10 cellular contexts compared by ENCODE assay signal in genomic region chr6:29827579-29828470, GRCh38. TPM values are rescaled to one million over a fixed set of nuclear protein-coding genes. Genes with fewer than 3 reads are reported as not detected.
A peak's percentile ranks its signal among the peaks of the same experiment; 100 is the strongest.
DNase-seq lines count a peak whose midpoint lies in the region; ATAC-seq and TF ChIP-seq lines count a peak whose summit lies in the region.
"Had no signal": no experiment of that assay in that cellular context is flagged by ENCODE, and none has a peak within 500 bp of the region (broad histone marks: within the 10 kb centered on the region; RNA-seq: fewer than 3 reads in every experiment).

HLA-G (plus strand) TSS chr6:29827825; CDS start chr6:29827845, 20 bp downstream.

- peaks cover 0 to 1% (median 0%) of the 10 kb centered on the region in 3 donors for H3K36me3 Mint-ChIP-seq in CD8-positive, alpha-beta memory T cell
- no peaks in the 10 kb centered on the region for H3K36me3 Mint-ChIP-seq in activated CD8-positive, alpha-beta T cell treated with anti-CD3 and anti-CD28 coated beads, Interleukin-2, amount 10 ng/mL, durations not matched to agents 7 days and 5 days (ENCODE audit: low read depth)

- peak within 1 kb of the TSS; percentile 73 for H2AFZ ChIP-seq in parathyroid adenoma

- intact Hi-C loops in left cardiac atrium (cut with DNase I) = no loop called here

- peaks cover 28% of the 10 kb centered on the region for H3K27me3 ChIP-seq in CD8-positive, alpha-beta memory T cell (ENCODE audit: insufficient read depth, low read length, poor library complexity, severe bottlenecking)
- no peaks in the 10 kb centered on the region for H3K27me3 ChIP-seq in parathyroid adenoma (ENCODE audit: control insufficient read depth, insufficient read depth, low read length)

- no peaks in the 10 kb centered on the region for H3K36me3 ChIP-seq in CD8-positive, alpha-beta memory T cell (ENCODE audit: insufficient read depth, low read length)
- no peaks in the 10 kb centered on the region for H3K36me3 ChIP-seq in parathyroid adenoma (ENCODE audit: control insufficient read depth, insufficient read depth, low read length)

- H3K4me2 ChIP-seq in parathyroid adenoma (ENCODE audit: low read length) = peak within 1 kb of the TSS; percentile 28

- no peaks in the 10 kb centered on the region for H3K4me1 ChIP-seq in CD8-positive, alpha-beta memory T cell (ENCODE audit: insufficient read depth, low read length)
- no peaks in the 10 kb centered on the region for H3K4me1 ChIP-seq in parathyroid adenoma

- H3K27ac Mint-ChIP-seq in CD8-positive, alpha-beta memory T cell = peak within 1 kb of the TSS in 1 of 8 donors; percentile 40
- no peak within 1 kb of the TSS for H3K27ac Mint-ChIP-seq in activated CD8-positive, alpha-beta T cell treated with anti-CD3 and anti-CD28 coated beads, Interleukin-2, amount 10 ng/mL, durations not matched to agents 7 days and 5 days

- DNase-seq in CD8-positive, alpha-beta memory T cell = no peak
- DNase-seq in activated CD8-positive, alpha-beta T cell treated with anti-CD3 and anti-CD28 coated beads, Interleukin-2, amount 10 ng/mL, durations not matched to agents 7 days and 5 days = no peak
- DNase-seq in left cardiac atrium (peak; percentile 29), COR-L47 (lab: John Stamatoyannopoulos, UW) (no peak), NK-92 (lab: John Stamatoyannopoulos, UW; ENCODE audit: unreplicated experiment) (no peak), NCI-H82 (lab: John Stamatoyannopoulos, UW) (no peak)
- DNase-seq: DND-41, NCI-H1694 treated with DMSO at 0.1 percent for 48 hours had no signal

- no peaks in the 10 kb centered on the region for H3K9me3 ChIP-seq in CD8-positive, alpha-beta memory T cell (ENCODE audit: low read length)
- no peaks in the 10 kb centered on the region for H3K9me3 ChIP-seq in parathyroid adenoma (ENCODE audit: control insufficient read depth, low read length)

- H3K27me3 Mint-ChIP-seq in CD8-positive, alpha-beta memory T cell = peaks cover 46 to 61% of the 10 kb centered on the region in 2 donors
- H3K27me3 Mint-ChIP-seq in activated CD8-positive, alpha-beta T cell treated with anti-CD3 and anti-CD28 coated beads, Interleukin-2, amount 10 ng/mL, durations not matched to agents 7 days and 5 days (ENCODE audit: low read depth) = peaks cover 76% of the 10 kb centered on the region

- no peak within 1 kb of the TSS for H3K4me3 ChIP-seq in CD8-positive, alpha-beta memory T cell (ENCODE audit: low read length)
- no peak within 1 kb of the TSS for H3K4me3 ChIP-seq in parathyroid adenoma (ENCODE audit: low read depth, low read length)

- CTCF ChIA-PET in CD8-positive, alpha-beta memory T cell (lab: Charles Lee) = no interaction called here
- CTCF ChIA-PET in activated CD8-positive, alpha-beta T cell treated with anti-CD3 and anti-CD28 coated beads, Interleukin-2, amount 10 ng/mL, durations not matched to agents 7 days and 5 days (lab: Charles Lee) = no interaction called here

- POLR2A ChIA-PET in CD8-positive, alpha-beta memory T cell (lab: Charles Lee) = no interaction called here
- POLR2A ChIA-PET in activated CD8-positive, alpha-beta T cell treated with anti-CD3 and anti-CD28 coated beads, Interleukin-2, amount 10 ng/mL, durations not matched to agents 7 days and 5 days (lab: Charles Lee) = no interaction called here

- peaks cover 0 to 3% (median 0%) of the 10 kb centered on the region in 5 donors for H3K9me3 Mint-ChIP-seq in CD8-positive, alpha-beta memory T cell
- H3K9me3 Mint-ChIP-seq in activated CD8-positive, alpha-beta T cell treated with anti-CD3 and anti-CD28 coated beads, Interleukin-2, amount 10 ng/mL, durations not matched to agents 7 days and 5 days (ENCODE audit: insufficient read depth) = no peaks in the 10 kb centered on the region

- H3K4me1 Mint-ChIP-seq in CD8-positive, alpha-beta memory T cell = peaks cover 5 to 16% (median 6%) of the 10 kb centered on the region in 3 donors
- H3K4me1 Mint-ChIP-seq in activated CD8-positive, alpha-beta T cell treated with anti-CD3 and anti-CD28 coated beads, Interleukin-2, amount 10 ng/mL, durations not matched to agents 7 days and 5 days (ENCODE audit: low read depth) = peaks cover 6% of the 10 kb centered on the region

- H3K4me3 Mint-ChIP-seq in CD8-positive, alpha-beta memory T cell = peak within 1 kb of the TSS; percentile 17 to 85 (median 59)
- H3K4me3 Mint-ChIP-seq in activated CD8-positive, alpha-beta T cell treated with anti-CD3 and anti-CD28 coated beads, Interleukin-2, amount 10 ng/mL, durations not matched to agents 7 days and 5 days = peak within 1 kb of the TSS; percentile 26

- ATAC-seq in activated CD8-positive, alpha-beta T cell treated with anti-CD3 and anti-CD28 coated beads, Interleukin-2, amount 10 ng/mL, durations not matched to agents 7 days and 5 days = peak; percentile 29
- ATAC-seq in left cardiac atrium (peak in 1 of 2 donors; percentile 37), GM18858 (IDR thresholded peaks at IDR 0.05; ENCODE audit: unreplicated experiment) (no peak)

- no peak for TF ChIP-seq CTCF in parathyroid adenoma (IDR thresholded peaks at IDR 0.05)

- no peaks in the 10 kb centered on the region for H3K79me2 ChIP-seq in parathyroid adenoma

- H3K27ac ChIP-seq in CD8-positive, alpha-beta memory T cell (ENCODE audit: low read depth, low read length) = no peak within 1 kb of the TSS
- H3K27ac ChIP-seq in parathyroid adenoma = no peak within 1 kb of the TSS

- H3K9ac ChIP-seq in parathyroid adenoma = no peak within 1 kb of the TSS

RNA-seq across cellular contexts. Expression of gene HLA-G, which starts in this region (rescaled TPM):
- total RNA-seq in CD8-positive, alpha-beta memory T cell = under 1 TPM; 0.59 to 0.69 TPM
- polyA plus RNA-seq in CD8-positive, alpha-beta memory T cell = 3.2 TPM
- total RNA-seq in activated CD8-positive, alpha-beta T cell treated with anti-CD3 and anti-CD28 coated beads, Interleukin-2, amount 10 ng/mL, durations not matched to agents 7 days and 5 days = 1 to 10 TPM; 2.9 to 4.6 TPM
- total RNA-seq in left cardiac atrium = under 1 TPM in 1 of 2 donors, not detected in 1; 0.42 TPM

Comparison
In these comparisons a context has a peak if more than half of its experiments do, and no peak if none do; other contexts are left out.
1. Peak in DNase-seq in left cardiac atrium; RNA of the gene not detected or under 1 TPM.